8 cellular contexts compared by ENCODE assay signal in the genomic region with DNA sequence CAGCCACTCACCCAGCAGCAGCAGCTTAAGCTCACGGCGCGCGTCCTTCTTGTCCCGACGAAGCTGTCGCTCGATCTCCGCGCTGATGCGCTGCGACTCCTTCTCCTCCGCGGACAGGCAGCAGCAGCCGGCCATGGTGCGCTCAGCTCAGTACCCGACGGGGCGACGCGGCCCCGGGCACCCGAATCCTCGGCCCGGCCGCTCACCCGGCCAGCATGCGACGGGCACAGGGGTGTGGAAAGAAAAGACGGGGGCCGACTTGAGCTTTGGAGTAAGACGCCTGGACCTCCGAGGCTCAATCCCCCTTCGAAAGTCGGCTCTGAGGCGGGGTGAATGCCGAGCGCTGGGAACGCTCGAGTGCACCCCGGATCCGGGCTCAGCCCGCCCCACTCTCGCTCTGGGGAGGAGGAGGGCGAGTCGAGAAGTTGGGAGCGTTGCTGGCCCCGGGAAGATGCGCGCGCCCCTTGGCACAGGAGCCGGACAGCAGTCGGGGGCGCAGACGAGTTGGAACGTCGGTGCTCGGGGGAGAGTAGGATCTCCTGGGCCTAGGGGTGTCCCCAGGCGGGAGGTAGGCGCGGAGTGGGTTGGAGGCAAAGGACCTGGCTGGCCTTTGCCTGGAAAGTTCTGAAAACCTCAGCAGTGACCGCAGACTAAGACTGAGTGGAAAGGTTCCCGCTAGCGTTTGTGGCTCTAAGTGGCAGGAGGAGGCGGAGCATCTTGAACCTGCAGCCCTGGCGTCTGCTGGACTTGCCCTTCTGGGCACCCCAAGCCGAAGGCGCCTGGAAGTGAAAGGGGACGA. TPM values are rescaled to one million over a fixed set of nuclear protein-coding genes. Genes with fewer than 3 reads are reported as not detected.
DNase-seq lines count a peak whose midpoint lies in the region; TF ChIP-seq lines count a peak whose summit lies in the region.

TSS of gene GNA14 (minus strand) at position 664 of the 799 bp plus-strand sequence. CDS start at position 135, 529 bp downstream.

- peak within 1 kb of the TSS; percentile 72 to 80 for H3K27ac ChIP-seq in mucosa of rectum (ENCODE audit: low read depth in 2 of 2, low read length in 2 of 2)

- TF ChIP-seq CTCF in AG09309 (IDR thresholded peaks at IDR 0.05; ENCODE audit: control insufficient read depth, insufficient read depth, low read depth, low read length, missing control alignments) (no peak), NB4 (IDR thresholded peaks at IDR 0.05; ENCODE audit: low read depth, low read length) (no peak), epithelial cell of proximal tubule (conservative IDR thresholded peaks at IDR 0.05; ENCODE audit: low read depth, low read length) (no peak)

- peaks cover 0 to 5% of the 10 kb centered on the region in 2 donors for H3K27me3 ChIP-seq in mucosa of rectum (ENCODE audit: control insufficient read depth in 2 of 2, insufficient read depth in 2 of 2, low read length in 2 of 2)
- H3K27me3 ChIP-seq in MG63, result no peaks in the 10 kb centered on the region

- H3K36me3 ChIP-seq in mucosa of rectum (ENCODE audit: control insufficient read depth in 2 of 2, insufficient read depth in 2 of 2, low read length in 2 of 2), result no peaks in the 10 kb centered on the region
- H3K36me3 ChIP-seq in MG63, result no peaks in the 10 kb centered on the region

- H3K9me3 ChIP-seq in mucosa of rectum (ENCODE audit: control insufficient read depth in 2 of 2, low read length in 2 of 2), result no peaks in the 10 kb centered on the region
- H3K9me3 ChIP-seq in MG63, result no peaks in the 10 kb centered on the region

- H3K4me3 ChIP-seq in AG09309 (ENCODE audit: control insufficient read depth, low read depth, low read length) (peak within 1 kb of the TSS; percentile 43), NB4 (ENCODE audit: low read depth, low read length) (peak within 1 kb of the TSS; percentile 14), epithelial cell of proximal tubule (ENCODE audit: low read depth, low read length) (peak within 1 kb of the TSS; percentile 55), mucosa of rectum (ENCODE audit: low read length in 2 of 2) (peak within 1 kb of the TSS; percentile 66 to 78), MG63 (no peak within 1 kb of the TSS)

- peaks cover 5 to 8% of the 10 kb centered on the region in 2 donors for H3K4me1 ChIP-seq in mucosa of rectum (ENCODE audit: control insufficient read depth in 2 of 2, insufficient read depth in 2 of 2, low read length in 2 of 2)

- peak within 1 kb of the TSS; percentile 52 to 83 for H3K9ac ChIP-seq in mucosa of rectum (ENCODE audit: low read depth in 1 of 2, low read length in 2 of 2)

- DNase-seq in AG09309 (ENCODE audit: low read depth), result no peak
- DNase-seq in NB4 (ENCODE audit: low read depth), result no peak
- no peak for DNase-seq in epithelial cell of proximal tubule (ENCODE audit: low read depth)
- no peak for DNase-seq in NCI-H1417 (lab: John Stamatoyannopoulos, UW)
- DNase-seq in NCI-H446 (lab: John Stamatoyannopoulos, UW), result no peak
- DNase-seq in effector CD4-positive, alpha-beta T cell, result no peak
- no peak for DNase-seq in MG63

- no peak for TF ChIP-seq POLR2A in NB4 (IDR thresholded peaks at IDR 0.05; ENCODE audit: extremely low read depth, insufficient read length)

RNA-seq across cellular contexts. Expression of gene GNA14, which starts in this region (rescaled TPM):
- 0.12 and 0.14 TPM in 2 replicates for total RNA-seq in epithelial cell of proximal tubule
- total RNA-seq in MG63 (2014; rRNA removed; shearing (Covaris generic); ENCODE audit: low replicate concordance), result not detected in 2 replicates
